Comparison of ENCODE assay signal across 2 cellular contexts in genomic region chr15:64143276-64143675, GRCh38.
A peak's percentile ranks its signal among the peaks of the same experiment; 100 is the strongest.
TF ChIP-seq lines count a peak whose summit lies in the region.

No MANE protein-coding gene starts in this region.

TF ChIP-seq in GM12891, 5 proteins besides CTCF, POLR2A, EP300 and RAD21:
- TF ChIP-seq PAX5 (IDR thresholded peaks at IDR 0.05; ENCODE audit: insufficient read depth, low read length, severe bottlenecking) (no peak), POU2F2 (IDR thresholded peaks at IDR 0.05; ENCODE audit: low read depth, low read length) (no peak), TAF1 (IDR thresholded peaks at IDR 0.05; ENCODE audit: low read depth, low read length) (no peak)

TF ChIP-seq in K562, 482 proteins besides CTCF, POLR2A, EP300 and RAD21:
- no peak for TF ChIP-seq FOS (IDR thresholded peaks at IDR 0.05; ENCODE audit: extremely low read depth, insufficient read length)
- no peak for TF ChIP-seq ZNF277 (CRISPR knock-in tag; IDR thresholded peaks at IDR 0.05; ENCODE audit: borderline replicate concordance)
- peak; percentile 42; the same call in 1 of the 2 replicates for TF ChIP-seq TAL1 (IDR thresholded peaks at IDR 0.05)
- TF ChIP-seq, protein P1, sequence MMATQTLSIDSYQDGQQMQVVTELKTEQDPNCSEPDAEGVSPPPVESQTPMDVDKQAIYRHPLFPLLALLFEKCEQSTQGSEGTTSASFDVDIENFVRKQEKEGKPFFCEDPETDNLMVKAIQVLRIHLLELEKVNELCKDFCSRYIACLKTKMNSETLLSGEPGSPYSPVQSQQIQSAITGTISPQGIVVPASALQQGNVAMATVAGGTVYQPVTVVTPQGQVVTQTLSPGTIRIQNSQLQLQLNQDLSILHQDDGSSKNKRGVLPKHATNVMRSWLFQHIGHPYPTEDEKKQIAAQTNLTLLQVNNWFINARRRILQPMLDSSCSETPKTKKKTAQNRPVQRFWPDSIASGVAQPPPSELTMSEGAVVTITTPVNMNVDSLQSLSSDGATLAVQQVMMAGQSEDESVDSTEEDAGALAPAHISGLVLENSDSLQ (IDR thresholded peaks at IDR 0.05), result peak; percentile 29; the same call in 1 of the 2 replicates
- TF ChIP-seq CXXC5 (CRISPR knock-in tag; IDR thresholded peaks at IDR 0.05), result peak; percentile 31; the same call in 1 of the 2 replicates
- TF ChIP-seq MEIS2 (IDR thresholded peaks at IDR 0.05; ENCODE audit: partially characterized antibody), result peak; percentile 68
- 0 out of 2 replicates have a peak, but pooled peaks have one; percentile 9 for TF ChIP-seq STAT5A (IDR thresholded peaks at IDR 0.05; ENCODE audit: borderline replicate concordance, low read length)
- TF ChIP-seq DPF2 (IDR thresholded peaks at IDR 0.05), result 0 out of 2 replicates have a peak, but pooled peaks have one; percentile 18
- no peak for TF ChIP-seq SMARCA4 (IDR thresholded peaks at IDR 0.05)
- peak; percentile 61 for TF ChIP-seq TEAD4 (IDR thresholded peaks at IDR 0.05; ENCODE audit: low read length)
- TF ChIP-seq TEAD4 (CRISPR knock-in tag; IDR thresholded peaks at IDR 0.05; ENCODE audit: borderline replicate concordance), result no peak
- peak; percentile 83 for TF ChIP-seq CBFA2T3 (IDR thresholded peaks at IDR 0.05)
- TF ChIP-seq POLR2AphosphoS5 (IDR thresholded peaks at IDR 0.05; ENCODE audit: control insufficient read depth, insufficient read depth, low read depth, low read length), result 0 out of 2 replicates have a peak, but pooled peaks have one; percentile 5
- TF ChIP-seq RFX1 (IDR thresholded peaks at IDR 0.05), result no peak
- TF ChIP-seq CBFA2T2 (conservative IDR thresholded peaks at IDR 0.05), result peak; percentile 73
- TF ChIP-seq ARID1B (IDR thresholded peaks at IDR 0.05), result peak; percentile 53; the same call in 1 of the 2 replicates
- TF ChIP-seq, protein P2, sequence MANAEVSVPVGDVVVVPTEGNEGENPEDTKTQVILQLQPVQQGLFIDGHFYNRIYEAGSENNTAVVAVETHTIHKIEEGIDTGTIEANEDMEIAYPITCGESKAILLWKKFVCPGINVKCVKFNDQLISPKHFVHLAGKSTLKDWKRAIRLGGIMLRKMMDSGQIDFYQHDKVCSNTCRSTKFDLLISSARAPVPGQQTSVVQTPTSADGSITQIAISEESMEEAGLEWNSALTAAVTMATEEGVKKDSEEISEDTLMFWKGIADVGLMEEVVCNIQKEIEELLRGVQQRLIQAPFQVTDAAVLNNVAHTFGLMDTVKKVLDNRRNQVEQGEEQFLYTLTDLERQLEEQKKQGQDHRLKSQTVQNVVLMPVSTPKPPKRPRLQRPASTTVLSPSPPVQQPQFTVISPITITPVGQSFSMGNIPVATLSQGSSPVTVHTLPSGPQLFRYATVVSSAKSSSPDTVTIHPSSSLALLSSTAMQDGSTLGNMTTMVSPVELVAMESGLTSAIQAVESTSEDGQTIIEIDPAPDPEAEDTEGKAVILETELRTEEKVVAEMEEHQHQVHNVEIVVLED (CRISPR knock-in tag; IDR thresholded peaks at IDR 0.05), result no peak
- peak; percentile 13; the same call in 1 of the 2 replicates for TF ChIP-seq NFIC (IDR thresholded peaks at IDR 0.05)
- TF ChIP-seq MXI1 (IDR thresholded peaks at IDR 0.05; ENCODE audit: low read depth, low read length), result no peak
- TF ChIP-seq, protein P3, sequence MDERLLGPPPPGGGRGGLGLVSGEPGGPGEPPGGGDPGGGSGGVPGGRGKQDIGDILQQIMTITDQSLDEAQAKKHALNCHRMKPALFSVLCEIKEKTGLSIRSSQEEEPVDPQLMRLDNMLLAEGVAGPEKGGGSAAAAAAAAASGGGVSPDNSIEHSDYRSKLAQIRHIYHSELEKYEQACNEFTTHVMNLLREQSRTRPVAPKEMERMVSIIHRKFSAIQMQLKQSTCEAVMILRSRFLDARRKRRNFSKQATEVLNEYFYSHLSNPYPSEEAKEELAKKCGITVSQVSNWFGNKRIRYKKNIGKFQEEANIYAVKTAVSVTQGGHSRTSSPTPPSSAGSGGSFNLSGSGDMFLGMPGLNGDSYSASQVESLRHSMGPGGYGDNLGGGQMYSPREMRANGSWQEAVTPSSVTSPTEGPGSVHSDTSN (CRISPR knock-in tag; IDR thresholded peaks at IDR 0.05; ENCODE audit: low read depth), result no peak
- TF ChIP-seq, protein P3 (tag; conservative IDR thresholded peaks at IDR 0.05; ENCODE audit: low read depth), result peak; percentile 44; the same call in 1 of the 2 replicates
- peak; percentile 48; the same call in 1 of the 2 replicates for TF ChIP-seq TCF3 (CRISPR knock-in tag; IDR thresholded peaks at IDR 0.05)
